In genomic region chr9:28587052-28587451, GRCh38 we compare ENCODE assay signal across 34 cellular contexts.
"Had no signal": no experiment of that assay in that cellular context is flagged by ENCODE, and none has a peak within 500 bp of the region (broad histone marks: within the 10 kb centered on the region; RNA-seq: fewer than 3 reads in every experiment).

No MANE protein-coding gene starts in this region.

- DNase-seq: Karpas-422, Kasumi-1, MG63, MM.1S, MV-4-11, NCI-H1048, NCI-H1092, NCI-H1092 treated with DMSO at 0.1 percent for 48 hours, NCI-H1105, NCI-H1105 treated with DMSO at 0.1 percent for 48 hours, NCI-H1417, NCI-H1417 treated with DMSO at 0.1 percent for 48 hours, NCI-H1436, NCI-H1436 treated with DMSO at 0.1 percent for 48 hours, NCI-H146, NCI-H1694, NCI-H1694 treated with DMSO at 0.1 percent for 48 hours, NCI-H187, NCI-H187 treated with DMSO at 0.1 percent for 48 hours, NCI-H1930, NCI-H2029, NCI-H2029 treated with DMSO at 0.1 percent for 48 hours, NCI-H2081, NCI-H2081 treated with DMSO at 0.1 percent for 48 hours, NCI-H2107, NCI-H2171, NCI-H2171 treated with DMSO at 0.1 percent for 48 hours, NCI-H2227 treated with DMSO at 0.1 percent for 48 hours, NCI-H226, NCI-H345, NCI-H446, NCI-H446 treated with DMSO at 0.1 percent for 48 hours, NCI-H510A, NCI-H510A treated with DMSO at 0.1 percent for 48 hours had no signal

- H3K27me3 ChIP-seq: MG63 had no signal

- H3K9me3 ChIP-seq: MG63 had no signal

- H3K36me3 ChIP-seq: MG63 had no signal

- H3K4me3 ChIP-seq: MG63 had no signal
